Comparison of ENCODE assay signal across 21 cellular contexts in the genomic region with DNA sequence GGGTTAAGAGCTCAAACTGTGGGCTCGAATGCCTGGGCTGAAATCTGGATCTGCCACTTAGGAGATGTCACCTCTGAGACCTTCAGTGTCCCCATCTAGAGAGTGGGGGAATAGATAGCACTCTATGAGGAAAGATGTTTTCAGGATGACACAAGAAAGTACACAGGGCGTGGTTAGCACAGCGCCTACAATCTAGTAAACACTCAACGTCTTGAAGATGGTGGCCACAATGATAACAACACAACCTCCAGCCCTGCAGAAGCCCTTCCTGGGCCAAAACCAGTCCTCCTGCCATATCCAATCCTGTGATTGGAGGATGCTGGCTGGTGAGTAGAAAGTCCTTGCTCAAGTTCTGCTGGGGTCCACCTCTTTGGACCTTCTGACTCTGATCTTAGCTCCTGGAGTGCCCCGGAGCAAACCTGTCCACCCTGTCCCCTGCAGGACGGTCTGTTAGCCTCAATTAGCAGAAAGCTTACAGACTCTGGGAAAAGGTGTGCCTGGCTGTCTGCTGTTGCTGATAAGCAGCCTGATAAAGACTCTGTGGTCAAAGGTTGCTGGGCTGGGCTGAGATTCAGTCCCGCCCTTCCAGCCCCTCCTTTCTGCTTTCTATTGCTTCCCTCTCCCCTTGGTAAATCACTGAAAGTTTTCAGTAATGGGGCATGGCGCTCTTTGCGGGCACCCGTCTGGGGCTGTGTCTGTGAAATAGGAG. TPM values are rescaled to one million over a fixed set of nuclear protein-coding genes. Genes with fewer than 3 reads are reported as not detected.
A peak's percentile ranks its signal among the peaks of the same experiment; 100 is the strongest.
DNase-seq lines count a peak whose midpoint lies in the region; ATAC-seq and TF ChIP-seq lines count a peak whose summit lies in the region.
"Had no signal": no experiment of that assay in that cellular context is flagged by ENCODE, and none has a peak within 500 bp of the region (broad histone marks: within the 10 kb centered on the region; RNA-seq: fewer than 3 reads in every experiment).

No MANE protein-coding gene starts in this region.

- no peak overlapping the region for H3K9ac ChIP-seq in mesendoderm (ENCODE audit: low read length)

- ATAC-seq in activated CD8-positive, alpha-beta T cell treated with anti-CD3 and anti-CD28 coated beads, Interleukin-2, amount 10 ng/mL, durations not matched to agents 7 days and 5 days, result peak; percentile 27
- ATAC-seq in activated CD8-positive, alpha-beta T cell treated with anti-CD3 and anti-CD28 coated beads for 36 hours, result no peak
- no peak for ATAC-seq in left lobe of liver
- ATAC-seq: GM23338 had no signal

- no peak for TF ChIP-seq CTCF in activated CD8-positive, alpha-beta T cell treated with anti-CD3 and anti-CD28 coated beads for 36 hours (IDR thresholded peaks at IDR 0.05)
- no peak for TF ChIP-seq CTCF in stomach (IDR thresholded peaks at IDR 0.05)

- H3K4me3 Mint-ChIP-seq in activated CD8-positive, alpha-beta T cell treated with anti-CD3 and anti-CD28 coated beads, Interleukin-2, amount 10 ng/mL, durations not matched to agents 7 days and 5 days, result no peak overlapping the region
- no peak overlapping the region for H3K4me3 Mint-ChIP-seq in activated CD8-positive, alpha-beta T cell treated with anti-CD3 and anti-CD28 coated beads for 36 hours
- H3K4me3 Mint-ChIP-seq in T-helper 2 cell treated with Interferon-gamma antibody and Interleukin-4, amounts not matched to agents 5 μg/mL and 100 μg/mL, for 36 hours, result peak overlapping the region; percentile 40
- H3K4me3 Mint-ChIP-seq: CD14-positive monocyte, GM23338, HFFc6 had no signal

- no peak overlapping the region for H2BK5ac ChIP-seq in mesendoderm (ENCODE audit: low read length)

- no peak overlapping the region for H3K27ac Mint-ChIP-seq in activated CD8-positive, alpha-beta T cell treated with anti-CD3 and anti-CD28 coated beads, Interleukin-2, amount 10 ng/mL, durations not matched to agents 7 days and 5 days
- no peak overlapping the region for H3K27ac Mint-ChIP-seq in activated CD8-positive, alpha-beta T cell treated with anti-CD3 and anti-CD28 coated beads for 36 hours
- H3K27ac Mint-ChIP-seq in T-helper 2 cell treated with Interferon-gamma antibody and Interleukin-4, amounts not matched to agents 5 μg/mL and 100 μg/mL, for 36 hours, result peak overlapping the region; percentile 51
- H3K27ac Mint-ChIP-seq: CD14-positive monocyte, GM23338, HFFc6 had no signal

- no peaks in the 10 kb centered on the region for H3K79me2 ChIP-seq in mesendoderm (ENCODE audit: control insufficient read depth, insufficient read depth, low read length)

- no peaks in the 10 kb centered on the region for H3K9me3 Mint-ChIP-seq in activated CD8-positive, alpha-beta T cell treated with anti-CD3 and anti-CD28 coated beads, Interleukin-2, amount 10 ng/mL, durations not matched to agents 7 days and 5 days (ENCODE audit: insufficient read depth)
- no peaks in the 10 kb centered on the region for H3K9me3 Mint-ChIP-seq in activated CD8-positive, alpha-beta T cell treated with anti-CD3 and anti-CD28 coated beads for 36 hours
- H3K9me3 Mint-ChIP-seq in T-helper 2 cell treated with Interferon-gamma antibody and Interleukin-4, amounts not matched to agents 5 μg/mL and 100 μg/mL, for 36 hours, result no peaks in the 10 kb centered on the region
- H3K9me3 Mint-ChIP-seq: GM23338 had no signal

- H3K79me1 ChIP-seq in mesendoderm (ENCODE audit: low read length), result no peaks in the 10 kb centered on the region

- no peak overlapping the region for H4K8ac ChIP-seq in mesendoderm (ENCODE audit: low read depth, low read length)

- no peak overlapping the region for H3K18ac ChIP-seq in mesendoderm (ENCODE audit: low read length)

- TF ChIP-seq POLR2A in stomach (IDR thresholded peaks at IDR 0.05), result no peak

- no peak overlapping the region for H2BK15ac ChIP-seq in mesendoderm (replicated peaks; ENCODE audit: low read depth)

- no peak overlapping the region for H3K4me2 ChIP-seq in mesendoderm (ENCODE audit: low read length)
- H3K4me2 ChIP-seq: GM23338 had no signal

- no peak for DNase-seq in activated CD8-positive, alpha-beta T cell treated with anti-CD3 and anti-CD28 coated beads, Interleukin-2, amount 10 ng/mL, durations not matched to agents 7 days and 5 days
- DNase-seq in activated CD8-positive, alpha-beta T cell treated with anti-CD3 and anti-CD28 coated beads for 36 hours, result no peak
- no peak for DNase-seq in T-helper 2 cell treated with Interferon-gamma antibody and Interleukin-4, amounts not matched to agents 5 μg/mL and 100 μg/mL, for 36 hours (ENCODE audit: low spot score)
- DNase-seq in mesendoderm, result peak; percentile 61
- peak; percentile 29 for DNase-seq in stomach
- DNase-seq in NCI-H82 (lab: John Stamatoyannopoulos, UW), result no peak
- no peak for DNase-seq in NCI-H2029 (lab: John Stamatoyannopoulos, UW)
- no peak for DNase-seq in left lobe of liver (ENCODE audit: low spot score)
- DNase-seq: Calu3, DMS79, GDM1, HFFc6, IMR-90, NCI-H1417, NCI-H1930, NCI-H510A treated with DMSO at 0.1 percent for 48 hours, SHP77 had no signal

- no peaks in the 10 kb centered on the region for H3K36me3 Mint-ChIP-seq in activated CD8-positive, alpha-beta T cell treated with anti-CD3 and anti-CD28 coated beads, Interleukin-2, amount 10 ng/mL, durations not matched to agents 7 days and 5 days (ENCODE audit: low read depth)
- H3K36me3 Mint-ChIP-seq in activated CD8-positive, alpha-beta T cell treated with anti-CD3 and anti-CD28 coated beads for 36 hours (ENCODE audit: low read depth), result no peaks in the 10 kb centered on the region
- H3K36me3 Mint-ChIP-seq in T-helper 2 cell treated with Interferon-gamma antibody and Interleukin-4, amounts not matched to agents 5 μg/mL and 100 μg/mL, for 36 hours (ENCODE audit: low read depth), result no peaks in the 10 kb centered on the region
- H3K36me3 Mint-ChIP-seq: CD14-positive monocyte had no signal

- H3K36me3 ChIP-seq in mesendoderm (ENCODE audit: control insufficient read depth, insufficient read depth, low read length), result no peaks in the 10 kb centered on the region
- H3K36me3 ChIP-seq in stomach, result no peaks in the 10 kb centered on the region

- no peaks in the 10 kb centered on the region for H3K4me1 ChIP-seq in mesendoderm (ENCODE audit: control insufficient read depth, low read depth, low read length)
- H3K4me1 ChIP-seq in stomach, result peaks cover 0 to 9% (median 0%) of the 10 kb centered on the region in 4 donors

- peaks cover under 1% of the 10 kb centered on the region for H3K27me3 ChIP-seq in mesendoderm (ENCODE audit: insufficient read depth, low read length, poor library complexity)
- H3K27me3 ChIP-seq in stomach, result peaks cover 0 to 23% (median 0%) of the 10 kb centered on the region in 3 donors

- H3K23ac ChIP-seq in mesendoderm (ENCODE audit: low read length), result no peak overlapping the region

- POLR2A ChIA-PET in activated CD8-positive, alpha-beta T cell treated with anti-CD3 and anti-CD28 coated beads, Interleukin-2, amount 10 ng/mL, durations not matched to agents 7 days and 5 days (lab: Charles Lee), result no interaction called here
- POLR2A ChIA-PET in activated CD8-positive, alpha-beta T cell treated with anti-CD3 and anti-CD28 coated beads for 36 hours (lab: Charles Lee), result interaction anchor here (0.6 kb wide), 1 partner anchor 706 kb away, joined by 3 read pairs; no protein-coding TSS in a partner anchor

- H3K4me3 ChIP-seq in mesendoderm (ENCODE audit: low read length), result no peak overlapping the region
- H3K4me3 ChIP-seq in stomach, result no peak overlapping the region
- H3K4me3 ChIP-seq: GM23338 had no signal

- H3K27ac ChIP-seq in mesendoderm (ENCODE audit: low read depth, low read length) (no peak overlapping the region), stomach (no peak overlapping the region)

- peaks cover 22% of the 10 kb centered on the region for H3K27me3 Mint-ChIP-seq in activated CD8-positive, alpha-beta T cell treated with anti-CD3 and anti-CD28 coated beads, Interleukin-2, amount 10 ng/mL, durations not matched to agents 7 days and 5 days (ENCODE audit: low read depth)
- H3K27me3 Mint-ChIP-seq in activated CD8-positive, alpha-beta T cell treated with anti-CD3 and anti-CD28 coated beads for 36 hours, result peaks cover 2% of the 10 kb centered on the region
- peaks cover 22% of the 10 kb centered on the region for H3K27me3 Mint-ChIP-seq in T-helper 2 cell treated with Interferon-gamma antibody and Interleukin-4, amounts not matched to agents 5 μg/mL and 100 μg/mL, for 36 hours (ENCODE audit: low read depth)

- no CpG with 5 or more reads among the region's 10 CpGs for WGBS in mesendoderm (ENCODE audit: extremely low coverage, insufficient coverage, low lambda C conversion rate)
- WGBS in stomach, 5 donors, result 39 to 60% (median 51%) methylated on average over 8 to 10 of the region's 10 CpGs

- TF ChIP-seq EP300 in stomach (IDR thresholded peaks at IDR 0.05), result no peak

- no peak overlapping the region for H3K4ac ChIP-seq in mesendoderm (ENCODE audit: low read depth, low read length)

- H2BK120ac ChIP-seq in mesendoderm (ENCODE audit: low read depth, low read length), result no peak overlapping the region

- no peak overlapping the region for H2AK5ac ChIP-seq in mesendoderm (ENCODE audit: low read length)

- no peak overlapping the region for H3K56ac ChIP-seq in mesendoderm (ENCODE audit: low read length)

- no peaks in the 10 kb centered on the region for H3K9me3 ChIP-seq in stomach

- no peak overlapping the region for H4K5ac ChIP-seq in mesendoderm (ENCODE audit: low read length)

- peaks cover 13% of the 10 kb centered on the region for H3K4me1 Mint-ChIP-seq in activated CD8-positive, alpha-beta T cell treated with anti-CD3 and anti-CD28 coated beads, Interleukin-2, amount 10 ng/mL, durations not matched to agents 7 days and 5 days (ENCODE audit: low read depth)
- H3K4me1 Mint-ChIP-seq in activated CD8-positive, alpha-beta T cell treated with anti-CD3 and anti-CD28 coated beads for 36 hours (ENCODE audit: low read depth), result peaks cover 4% of the 10 kb centered on the region
- peaks cover 12% of the 10 kb centered on the region for H3K4me1 Mint-ChIP-seq in T-helper 2 cell treated with Interferon-gamma antibody and Interleukin-4, amounts not matched to agents 5 μg/mL and 100 μg/mL, for 36 hours (ENCODE audit: low read depth)
- H3K4me1 Mint-ChIP-seq: CD14-positive monocyte, GM23338 had no signal

- CTCF ChIA-PET in activated CD8-positive, alpha-beta T cell treated with anti-CD3 and anti-CD28 coated beads, Interleukin-2, amount 10 ng/mL, durations not matched to agents 7 days and 5 days (lab: Charles Lee), result no interaction called here
- CTCF ChIA-PET in activated CD8-positive, alpha-beta T cell treated with anti-CD3 and anti-CD28 coated beads for 36 hours (lab: Charles Lee), result no interaction called here

- intact Hi-C loops in activated CD8-positive, alpha-beta T cell treated with anti-CD3 and anti-CD28 coated beads for 36 hours (cut with micrococcal nuclease), result no loop called here
- intact Hi-C loops in stomach (cut with DNase I; ENCODE audit: low total_unique reads), result no loop called here

RNA-seq across cellular contexts. Expression of a gene that starts 8.2 kb away (rescaled TPM):
- total RNA-seq in activated CD8-positive, alpha-beta T cell treated with anti-CD3 and anti-CD28 coated beads, Interleukin-2, amount 10 ng/mL, durations not matched to agents 7 days and 5 days, result not detected
- under 1 TPM in 1 of 2 experiments, not detected in 1; 0.09 TPM for total RNA-seq in activated CD8-positive, alpha-beta T cell treated with anti-CD3 and anti-CD28 coated beads for 36 hours
- 0.10 TPM for polyA plus RNA-seq in mesendoderm (2013, experiment 1 of 2)
- polyA plus RNA-seq in mesendoderm (2013, experiment 2 of 2), result 0.04 TPM
- 10 to 100 TPM in 1 of 5 donors, 1 to 10 TPM in 2, not detected in 2; 2.0 to 20.0 (median 2.3) TPM for total RNA-seq in stomach
- polyA plus RNA-seq in stomach, result 1 to 10 TPM in 1 of 3 donors, not detected in 2; 6.4 TPM
- total RNA-seq in left lobe of liver, result not detected
- total RNA-seq: A172, Calu3, HFFc6, IMR-90, LHCN-M2 had no signal
- polyA plus RNA-seq: CD14-positive monocyte, IMR-90 had no signal

Comparison
In these comparisons a context has a peak if more than half of its experiments do, and no peak if none do; other contexts are left out.
1. DNase-seq: peak in mesendoderm (single experiment) and stomach (single experiment); none in activated CD8-positive, alpha-beta T cell treated with anti-CD3 and anti-CD28 coated beads, Interleukin-2, amount 10 ng/mL, durations not matched to agents 7 days and 5 days (single experiment), activated CD8-positive, alpha-beta T cell treated with anti-CD3 and anti-CD28 coated beads for 36 hours (single experiment), T-helper 2 cell treated with Interferon-gamma antibody and Interleukin-4, amounts not matched to agents 5 μg/mL and 100 μg/mL, for 36 hours (single experiment), NCI-H82 (single experiment), NCI-H2029 (single experiment) and left lobe of liver (single experiment).